In the genomic region with DNA sequence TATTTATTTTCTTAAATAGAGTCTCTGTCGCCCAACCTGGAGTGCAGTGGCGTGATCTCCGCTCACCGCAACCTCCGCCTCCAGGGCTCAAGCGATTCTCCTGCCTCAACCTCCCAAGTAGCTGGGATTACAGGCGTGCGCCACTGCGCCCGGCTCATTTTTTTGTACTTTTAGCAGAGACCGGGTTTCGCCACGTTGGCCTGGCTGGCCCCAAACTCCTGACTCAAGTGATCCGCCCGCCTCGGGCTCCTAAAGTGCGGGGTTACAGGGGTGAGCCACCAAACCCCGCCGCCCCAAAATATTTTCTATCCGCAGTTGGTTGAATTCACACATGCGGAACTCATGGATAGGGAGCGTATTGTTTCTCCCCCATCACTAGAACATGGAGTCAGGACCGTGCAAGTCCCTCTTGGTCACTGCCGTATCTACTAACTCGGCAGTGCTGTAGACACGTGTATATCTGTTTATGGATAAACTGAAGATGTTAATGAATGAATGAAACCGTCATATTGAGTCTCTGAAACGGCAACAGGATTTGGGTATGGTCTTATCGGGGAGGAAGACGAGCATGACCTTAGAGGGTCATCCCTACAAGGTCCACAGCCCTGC, we compare ENCODE assay signal across 8 cellular contexts. TPM values are rescaled to one million over a fixed set of nuclear protein-coding genes. Genes with fewer than 3 reads are reported as not detected.
DNase-seq lines count a peak whose midpoint lies in the region; TF ChIP-seq lines count a peak whose summit lies in the region.

No MANE protein-coding gene starts in this region.

- peaks cover 32% of the 10 kb centered on the region for H3K4me1 Mint-ChIP-seq in osteocyte (ENCODE audit: unreplicated experiment)

- peak overlapping the region; percentile 92 for H3K4me3 Mint-ChIP-seq in osteocyte (ENCODE audit: unreplicated experiment)

- H3K27ac Mint-ChIP-seq in osteocyte (ENCODE audit: unreplicated experiment), result peak overlapping the region; percentile 35

- H3K4me3 ChIP-seq in GM12864 (ENCODE audit: low read depth, low read length), result peak overlapping the region; percentile 79
- H3K4me3 ChIP-seq in Peyer's patch, result peak overlapping the region; percentile 59 to 83 (median 70)
- peak overlapping the region; percentile 84 to 99 for H3K4me3 ChIP-seq in esophagus (ENCODE audit: low read depth in 1 of 2, low read length in 2 of 2)

- no peaks in the 10 kb centered on the region for H3K9me3 ChIP-seq in Peyer's patch
- H3K9me3 ChIP-seq in esophagus (ENCODE audit: control insufficient read depth in 2 of 2, insufficient read depth in 1 of 2, low read depth in 1 of 2, low read length in 1 of 2), result no peaks in the 10 kb centered on the region

- no peak for TF ChIP-seq POLR2A in Peyer's patch (IDR thresholded peaks at IDR 0.05)

- H3K4me1 ChIP-seq in Peyer's patch (peaks cover 0 to 26% (median 0%) of the 10 kb centered on the region in 4 donors), esophagus (ENCODE audit: control insufficient read depth in 2 of 2, insufficient read depth in 2 of 2, low read length in 1 of 2) (peaks cover 0 to 3% of the 10 kb centered on the region in 2 donors)

- DNase-seq in GM12864 (ENCODE audit: low read depth) (no peak), Peyer's patch (no peak), osteocyte (ENCODE audit: extremely low spot score, unreplicated experiment) (no peak), NCI-H1105 (lab: John Stamatoyannopoulos, UW) (no peak), NCI-H2081 treated with DMSO at 0.1 percent for 48 hours (lab: John Stamatoyannopoulos, UW) (no peak), LoVo (ENCODE audit: low spot score) (no peak)
- DNase-seq in stimulated activated CD4-positive, alpha-beta T cell treated with anti-CD3 and anti-CD28 coated beads, Interleukin-2, amount 100 ng/mL, for 24 hours, result no peak

- no peaks in the 10 kb centered on the region for H3K9me3 Mint-ChIP-seq in osteocyte (ENCODE audit: unreplicated experiment)

- WGBS in esophagus, 2 donors, result 45 to 46% methylated on average over 30 of the region's 30 CpGs

- no peaks in the 10 kb centered on the region for H3K27me3 Mint-ChIP-seq in osteocyte (ENCODE audit: unreplicated experiment)

- TF ChIP-seq CTCF in GM12864 (IDR thresholded peaks at IDR 0.05; ENCODE audit: low read depth, low read length, missing control alignments), result no peak
- TF ChIP-seq CTCF in Peyer's patch (IDR thresholded peaks at IDR 0.05), result no peak
- TF ChIP-seq CTCF in osteocyte (IDR thresholded peaks at IDR 0.05), result no peak

- no peaks in the 10 kb centered on the region for H3K27me3 ChIP-seq in Peyer's patch
- no peaks in the 10 kb centered on the region for H3K27me3 ChIP-seq in esophagus (ENCODE audit: control insufficient read depth in 1 of 2, insufficient read depth in 2 of 2, low read length in 2 of 2)

- H3K27ac ChIP-seq in Peyer's patch (peak overlapping the region; percentile 85 to 97 (median 86)), esophagus (ENCODE audit: low read depth in 2 of 2, low read length in 1 of 2) (peak overlapping the region; percentile 94 to 97)

- no peaks in the 10 kb centered on the region for H3K36me3 Mint-ChIP-seq in osteocyte (ENCODE audit: unreplicated experiment)

- H3K36me3 ChIP-seq in Peyer's patch (no peaks in the 10 kb centered on the region), esophagus (ENCODE audit: control insufficient read depth in 2 of 2, insufficient read depth in 2 of 2, low read length in 1 of 2) (no peaks in the 10 kb centered on the region)

RNA-seq across cellular contexts. Expression of a gene that starts 0.9 kb away (rescaled TPM):
- total RNA-seq in Peyer's patch (10 to 100 TPM; 12.4 to 27.5 (median 19.9) TPM), osteocyte (13.0 and 14.7 TPM in 2 replicates)
- polyA plus RNA-seq in esophagus, result 10 to 100 TPM in 1 of 2 donors, 1 to 10 TPM in 1; 9.4 to 11.1 TPM

RNA-seq across cellular contexts. Expression of a gene that starts 2.0 kb away (rescaled TPM):
- total RNA-seq in Peyer's patch (1 to 10 TPM; 6.1 to 9.0 (median 7.9) TPM), osteocyte (5.4 and 6.0 TPM in 2 replicates)
- polyA plus RNA-seq in esophagus, result 1 to 10 TPM; 1.2 to 4.4 TPM
